Comparison of ENCODE assay signal across 1 cellular context in the genomic region with DNA sequence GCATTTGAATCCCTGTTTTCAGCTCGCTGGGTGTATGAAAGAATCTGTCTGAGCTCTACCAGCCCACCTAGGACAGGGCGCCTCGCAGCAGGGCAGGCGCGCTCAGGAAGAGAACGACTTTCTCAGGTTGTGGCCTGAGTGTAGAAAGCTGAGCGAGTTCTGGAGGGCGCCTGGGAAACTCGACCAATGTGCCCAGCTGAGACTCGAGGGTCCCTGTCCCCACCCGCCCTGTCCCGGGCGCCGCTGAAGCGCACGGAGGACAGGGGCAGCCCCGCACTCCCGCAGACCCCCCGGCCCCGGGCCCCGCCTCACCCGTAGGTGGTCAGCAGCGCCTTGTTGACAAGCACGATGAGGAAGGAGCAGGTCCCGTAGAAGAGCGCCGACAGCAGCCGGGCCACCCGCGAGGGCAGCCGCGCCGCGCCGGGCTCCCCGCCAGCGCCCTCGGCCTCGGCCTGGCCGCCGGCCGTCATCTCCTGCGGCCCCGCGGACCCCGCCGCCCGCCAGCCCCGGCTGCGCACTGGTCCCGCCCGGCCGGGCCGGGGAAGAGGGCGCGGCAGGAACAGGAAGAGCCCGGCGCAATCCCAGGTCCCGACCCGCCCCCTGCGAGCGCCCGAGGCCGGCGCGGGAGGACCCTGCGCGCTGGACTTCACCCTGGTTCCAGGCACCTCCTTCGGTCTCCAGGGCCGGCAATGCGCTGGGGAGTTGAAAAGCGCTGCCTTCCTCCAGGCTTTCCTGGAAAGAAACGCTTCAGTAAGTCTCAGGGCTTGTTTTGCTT.
A peak's percentile ranks its signal among the peaks of the same experiment; 100 is the strongest.
TF ChIP-seq lines count a peak whose summit lies in the region.

Gene SLC35D2, minus strand, starts transcription at position 547 of the 775 bp plus-strand sequence. Its CDS starts 77 bp downstream, at position 470.

TF ChIP-seq in HEK293, 187 proteins besides CTCF, POLR2A, EP300 and RAD21 (continued from another document and continues in another):
- TF ChIP-seq ZSCAN23 (tag by site-specific recombination; IDR thresholded peaks at IDR 0.05) (no peak), ZNF768 (tag by site-specific recombination; IDR thresholded peaks at IDR 0.05) (no peak), ZBTB17 (tag by site-specific recombination; IDR thresholded peaks at IDR 0.05) (peak; percentile 44; the same call in 1 of the 2 replicates), ZNF658 (tag by site-specific recombination; IDR thresholded peaks at IDR 0.05) (no peak), OVOL3 (tag by site-specific recombination; IDR thresholded peaks at IDR 0.05) (no peak), WT1 (tag by site-specific recombination; IDR thresholded peaks at IDR 0.05) (no peak), ZNF426 (tag by site-specific recombination; IDR thresholded peaks at IDR 0.05) (no peak), ZNF670 (tag by site-specific recombination; IDR thresholded peaks at IDR 0.05; ENCODE audit: low read depth) (no peak), ZNF341 (tag by site-specific recombination; IDR thresholded peaks at IDR 0.05; ENCODE audit: low read depth) (peak; percentile 55), ZNF433 (tag by site-specific recombination; IDR thresholded peaks at IDR 0.05; ENCODE audit: low read depth) (no peak), ZNF138 (tag by site-specific recombination; IDR thresholded peaks at IDR 0.05; ENCODE audit: borderline replicate concordance) (no peak), ZBTB20 (tag by site-specific recombination; IDR thresholded peaks at IDR 0.05) (no peak), YY1 (tag by site-specific recombination; IDR thresholded peaks at IDR 0.05) (no peak), ZSCAN16 (tag by site-specific recombination; IDR thresholded peaks at IDR 0.05) (no peak), ZNF626 (tag by site-specific recombination; IDR thresholded peaks at IDR 0.05) (no peak), ZBTB26 (tag by site-specific recombination; optimal IDR thresholded peaks at IDR 0.05) (peak; percentile 29), GLI2 (tag by site-specific recombination; IDR thresholded peaks at IDR 0.05; ENCODE audit: borderline replicate concordance, low read depth) (no peak), ZNF280C (tag by site-specific recombination; IDR thresholded peaks at IDR 0.05) (no peak), ELK4 (IDR thresholded peaks at IDR 0.05; ENCODE audit: borderline replicate concordance, low read depth, low read length) (no peak), GLIS1 (tag by site-specific recombination; IDR thresholded peaks at IDR 0.05) (no peak), HOXD13 (CRISPR knock-in tag; IDR thresholded peaks at IDR 0.05; ENCODE audit: borderline replicate concordance) (no peak), SP2 (tag by site-specific recombination; IDR thresholded peaks at IDR 0.05) (peak; percentile 58), ZNF16 (tag by site-specific recombination; IDR thresholded peaks at IDR 0.05; ENCODE audit: low read depth) (no peak), ZBTB8A (tag by site-specific recombination; IDR thresholded peaks at IDR 0.05) (peak; percentile 21; the same call in 1 of the 2 replicates), ZNF704 (tag by site-specific recombination; IDR thresholded peaks at IDR 0.05) (no peak), ZNF140 (tag by site-specific recombination; IDR thresholded peaks at IDR 0.05) (no peak), ZNF677 (tag by site-specific recombination; IDR thresholded peaks at IDR 0.05) (no peak), ZNF19 (tag by site-specific recombination; IDR thresholded peaks at IDR 0.05; ENCODE audit: low read depth) (no peak), ZNF777 (tag by site-specific recombination; IDR thresholded peaks at IDR 0.05; ENCODE audit: borderline replicate concordance) (no peak), ZIC2 (tag by site-specific recombination; IDR thresholded peaks at IDR 0.05) (no peak), ZNF660 (tag by site-specific recombination; IDR thresholded peaks at IDR 0.05) (no peak), IKZF3 (tag by site-specific recombination; IDR thresholded peaks at IDR 0.05) (peak; percentile 51; the same call in 1 of the 2 replicates), ZFHX2 (tag by site-specific recombination; conservative IDR thresholded peaks at IDR 0.05) (no peak), GLIS2 (tag by site-specific recombination; IDR thresholded peaks at IDR 0.05) (no peak), MZF1 (tag by site-specific recombination; IDR thresholded peaks at IDR 0.05; ENCODE audit: borderline replicate concordance) (no peak), ZNF302 (tag by site-specific recombination; IDR thresholded peaks at IDR 0.05; ENCODE audit: low read depth) (no peak), ZNF701 (tag by site-specific recombination; IDR thresholded peaks at IDR 0.05) (no peak), ZNF560 (tag by site-specific recombination; IDR thresholded peaks at IDR 0.05; ENCODE audit: borderline replicate concordance) (no peak), SETDB1 (IDR thresholded peaks at IDR 0.05; ENCODE audit: insufficient read length, low read length) (no peak), ZNF830 (tag by site-specific recombination; IDR thresholded peaks at IDR 0.05; ENCODE audit: low read depth) (no peak), KLF16 (tag by site-specific recombination; IDR thresholded peaks at IDR 0.05) (no peak), ZNF148 (tag by site-specific recombination; IDR thresholded peaks at IDR 0.05; ENCODE audit: borderline replicate concordance) (no peak)
- TF ChIP-seq, protein P1, sequence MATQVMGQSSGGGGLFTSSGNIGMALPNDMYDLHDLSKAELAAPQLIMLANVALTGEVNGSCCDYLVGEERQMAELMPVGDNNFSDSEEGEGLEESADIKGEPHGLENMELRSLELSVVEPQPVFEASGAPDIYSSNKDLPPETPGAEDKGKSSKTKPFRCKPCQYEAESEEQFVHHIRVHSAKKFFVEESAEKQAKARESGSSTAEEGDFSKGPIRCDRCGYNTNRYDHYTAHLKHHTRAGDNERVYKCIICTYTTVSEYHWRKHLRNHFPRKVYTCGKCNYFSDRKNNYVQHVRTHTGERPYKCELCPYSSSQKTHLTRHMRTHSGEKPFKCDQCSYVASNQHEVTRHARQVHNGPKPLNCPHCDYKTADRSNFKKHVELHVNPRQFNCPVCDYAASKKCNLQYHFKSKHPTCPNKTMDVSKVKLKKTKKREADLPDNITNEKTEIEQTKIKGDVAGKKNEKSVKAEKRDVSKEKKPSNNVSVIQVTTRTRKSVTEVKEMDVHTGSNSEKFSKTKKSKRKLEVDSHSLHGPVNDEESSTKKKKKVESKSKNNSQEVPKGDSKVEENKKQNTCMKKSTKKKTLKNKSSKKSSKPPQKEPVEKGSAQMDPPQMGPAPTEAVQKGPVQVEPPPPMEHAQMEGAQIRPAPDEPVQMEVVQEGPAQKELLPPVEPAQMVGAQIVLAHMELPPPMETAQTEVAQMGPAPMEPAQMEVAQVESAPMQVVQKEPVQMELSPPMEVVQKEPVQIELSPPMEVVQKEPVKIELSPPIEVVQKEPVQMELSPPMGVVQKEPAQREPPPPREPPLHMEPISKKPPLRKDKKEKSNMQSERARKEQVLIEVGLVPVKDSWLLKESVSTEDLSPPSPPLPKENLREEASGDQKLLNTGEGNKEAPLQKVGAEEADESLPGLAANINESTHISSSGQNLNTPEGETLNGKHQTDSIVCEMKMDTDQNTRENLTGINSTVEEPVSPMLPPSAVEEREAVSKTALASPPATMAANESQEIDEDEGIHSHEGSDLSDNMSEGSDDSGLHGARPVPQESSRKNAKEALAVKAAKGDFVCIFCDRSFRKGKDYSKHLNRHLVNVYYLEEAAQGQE (tag by site-specific recombination; IDR thresholded peaks at IDR 0.05), result no peak
- TF ChIP-seq, protein P2, sequence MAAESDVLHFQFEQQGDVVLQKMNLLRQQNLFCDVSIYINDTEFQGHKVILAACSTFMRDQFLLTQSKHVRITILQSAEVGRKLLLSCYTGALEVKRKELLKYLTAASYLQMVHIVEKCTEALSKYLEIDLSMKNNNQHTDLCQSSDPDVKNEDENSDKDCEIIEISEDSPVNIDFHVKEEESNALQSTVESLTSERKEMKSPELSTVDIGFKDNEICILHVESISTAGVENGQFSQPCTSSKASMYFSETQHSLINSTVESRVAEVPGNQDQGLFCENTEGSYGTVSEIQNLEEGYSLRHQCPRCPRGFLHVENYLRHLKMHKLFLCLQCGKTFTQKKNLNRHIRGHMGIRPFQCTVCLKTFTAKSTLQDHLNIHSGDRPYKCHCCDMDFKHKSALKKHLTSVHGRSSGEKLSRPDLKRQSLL (tag by site-specific recombination; IDR thresholded peaks at IDR 0.05), result no peak
- TF ChIP-seq, protein P3, sequence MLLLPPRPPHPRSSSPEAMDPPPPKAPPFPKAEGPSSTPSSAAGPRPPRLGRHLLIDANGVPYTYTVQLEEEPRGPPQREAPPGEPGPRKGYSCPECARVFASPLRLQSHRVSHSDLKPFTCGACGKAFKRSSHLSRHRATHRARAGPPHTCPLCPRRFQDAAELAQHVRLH (tag by site-specific recombination; IDR thresholded peaks at IDR 0.05), result no peak
- TF ChIP-seq, protein P4, sequence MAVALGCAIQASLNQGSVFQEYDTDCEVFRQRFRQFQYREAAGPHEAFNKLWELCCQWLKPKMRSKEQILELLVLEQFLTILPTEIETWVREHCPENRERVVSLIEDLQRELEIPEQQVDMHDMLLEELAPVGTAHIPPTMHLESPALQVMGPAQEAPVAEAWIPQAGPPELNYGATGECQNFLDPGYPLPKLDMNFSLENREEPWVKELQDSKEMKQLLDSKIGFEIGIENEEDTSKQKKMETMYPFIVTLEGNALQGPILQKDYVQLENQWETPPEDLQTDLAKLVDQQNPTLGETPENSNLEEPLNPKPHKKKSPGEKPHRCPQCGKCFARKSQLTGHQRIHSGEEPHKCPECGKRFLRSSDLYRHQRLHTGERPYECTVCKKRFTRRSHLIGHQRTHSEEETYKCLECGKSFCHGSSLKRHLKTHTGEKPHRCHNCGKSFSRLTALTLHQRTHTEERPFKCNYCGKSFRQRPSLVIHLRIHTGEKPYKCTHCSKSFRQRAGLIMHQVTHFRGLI (tag by site-specific recombination; IDR thresholded peaks at IDR 0.05), result no peak
- TF ChIP-seq, protein P5, sequence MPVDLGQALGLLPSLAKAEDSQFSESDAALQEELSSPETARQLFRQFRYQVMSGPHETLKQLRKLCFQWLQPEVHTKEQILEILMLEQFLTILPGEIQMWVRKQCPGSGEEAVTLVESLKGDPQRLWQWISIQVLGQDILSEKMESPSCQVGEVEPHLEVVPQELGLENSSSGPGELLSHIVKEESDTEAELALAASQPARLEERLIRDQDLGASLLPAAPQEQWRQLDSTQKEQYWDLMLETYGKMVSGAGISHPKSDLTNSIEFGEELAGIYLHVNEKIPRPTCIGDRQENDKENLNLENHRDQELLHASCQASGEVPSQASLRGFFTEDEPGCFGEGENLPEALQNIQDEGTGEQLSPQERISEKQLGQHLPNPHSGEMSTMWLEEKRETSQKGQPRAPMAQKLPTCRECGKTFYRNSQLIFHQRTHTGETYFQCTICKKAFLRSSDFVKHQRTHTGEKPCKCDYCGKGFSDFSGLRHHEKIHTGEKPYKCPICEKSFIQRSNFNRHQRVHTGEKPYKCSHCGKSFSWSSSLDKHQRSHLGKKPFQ (tag by site-specific recombination; IDR thresholded peaks at IDR 0.05), result no peak
